ENCODE assay signal across 1 cellular context in the genomic region with DNA sequence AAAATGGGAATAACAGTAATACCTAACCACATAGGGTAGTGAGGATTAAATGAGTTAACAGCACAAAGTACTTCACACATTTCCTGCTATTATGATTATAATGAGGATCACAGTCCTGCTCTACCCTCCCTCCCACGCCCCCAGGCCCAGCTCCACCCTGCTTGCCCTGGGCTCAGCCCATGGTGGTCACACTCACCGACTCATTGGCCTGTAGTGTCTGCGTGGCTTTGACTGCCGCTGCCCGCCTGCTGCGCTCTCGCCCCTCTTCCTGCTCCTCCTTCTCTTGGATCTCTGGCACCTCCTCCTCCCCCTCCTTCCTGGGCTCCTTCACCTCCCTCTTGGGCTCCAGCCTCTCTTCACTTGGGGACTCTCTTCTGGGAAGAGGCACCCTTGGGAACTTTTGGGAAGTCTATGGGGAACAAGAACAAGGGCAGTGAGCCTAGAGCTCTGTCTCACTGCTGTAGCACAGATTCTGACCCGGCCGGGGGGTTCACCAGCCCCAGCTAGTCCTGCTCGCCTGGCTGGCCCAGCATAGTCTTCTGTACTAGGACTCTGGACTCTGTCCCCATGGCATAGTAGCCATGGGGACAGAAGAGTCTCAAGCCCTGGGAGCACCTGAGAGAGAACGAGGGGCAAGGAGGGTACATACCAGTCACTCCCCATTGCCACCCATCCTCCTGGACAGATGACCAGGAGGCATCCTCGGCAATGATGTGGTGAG.
TF ChIP-seq lines count a peak whose summit lies in the region.

No MANE protein-coding gene starts in this region.

TF ChIP-seq in WTC11, 78 proteins besides CTCF, POLR2A, EP300 and RAD21 (continued from another document):
- TF ChIP-seq TEAD4 (CRISPR knock-in tag; IDR thresholded peaks at IDR 0.05): no peak
TF ChIP-seq in WTC11: peak in this region for 0.
